Comparison of ENCODE assay signal across 33 cellular contexts in the genomic region with DNA sequence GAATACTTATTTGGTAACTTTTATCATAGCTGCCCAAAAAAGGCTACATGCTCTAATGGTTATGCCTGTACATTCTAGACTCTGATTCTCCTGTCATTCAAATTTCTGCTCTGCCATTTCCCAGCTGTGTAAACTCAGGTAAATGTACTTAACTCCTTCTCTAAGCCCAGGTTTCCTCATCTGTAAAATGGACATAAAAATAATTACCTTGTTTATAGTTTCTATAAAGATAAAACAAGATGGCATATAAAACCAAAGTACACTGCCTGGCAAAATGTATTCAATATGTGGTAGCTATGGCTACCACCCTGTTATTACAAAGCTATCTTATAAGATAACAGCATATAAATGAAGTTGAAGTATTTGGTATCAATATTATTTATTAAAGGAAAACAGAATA.
DNase-seq lines count a peak whose midpoint lies in the region; ATAC-seq, FAIRE-seq and TF ChIP-seq lines count a peak whose summit lies in the region.
"Had no signal": no experiment of that assay in that cellular context is flagged by ENCODE, and none has a peak within 500 bp of the region (broad histone marks: within the 10 kb centered on the region; RNA-seq: fewer than 3 reads in every experiment).

No MANE protein-coding gene starts in this region.

- ATAC-seq in left colon (peak; percentile 56), mucosa of descending colon (peak; percentile 69), HG02763 (IDR thresholded peaks at IDR 0.05; ENCODE audit: unreplicated experiment) (no peak)
- ATAC-seq: A549; CD8-positive, alpha-beta T cell had no signal

- H3K36me3 ChIP-seq in mucosa of descending colon (ENCODE audit: low read depth) (no peaks in the 10 kb centered on the region), small intestine (ENCODE audit: control insufficient read depth in 2 of 2, insufficient read depth in 2 of 2, low read length in 2 of 2) (no peaks in the 10 kb centered on the region), H7 (replicated peaks; ENCODE audit: control insufficient read depth, insufficient read depth, low read length) (no peaks in the 10 kb centered on the region)
- H3K36me3 ChIP-seq: BE2C; BLaER1; BLaER1 treated with 17β-estradiol and CSF1 and Interleukin-3, amounts not matched to agents 10 nM and 100 nM had no signal

- FAIRE-seq in small intestine (lab: Jason Lieb, UNC), result no peak
- FAIRE-seq: A204.1, A549, D721Med had no signal

- TF ChIP-seq CTCF in mucosa of descending colon (IDR thresholded peaks at IDR 0.05), result no peak

- H3K4me3 ChIP-seq in mucosa of descending colon (no peak overlapping the region), small intestine (ENCODE audit: low read depth in 1 of 2, low read length in 2 of 2) (no peak overlapping the region), H7 (ENCODE audit: insufficient read depth, low read depth, low read length) (no peak overlapping the region)
- H3K4me3 ChIP-seq: A549; BLaER1; BLaER1 treated with 17β-estradiol and CSF1 and Interleukin-3, amounts not matched to agents 10 nM and 100 nM had no signal

- intact Hi-C loops in left colon (cut with DNase I, micrococcal nuclease) (no loop called here), mucosa of descending colon (cut with DNase I, micrococcal nuclease) (no loop called here)

- no peak for DNase-seq in left colon
- DNase-seq in mucosa of descending colon, result no peak
- DNase-seq in small intestine, result peak; percentile 49
- no peak for DNase-seq in H7
- DNase-seq in glomerular visceral epithelial cell (ENCODE audit: extremely low spot score), result no peak
- DNase-seq: 8988T; ACHN; AML-193; BE2C; C1 segment of cervical spinal cord; Caco-2; Calu3; CD4-positive, alpha-beta memory T cell; CD4-positive, alpha-beta T cell; CD4-positive, CD25-positive, alpha-beta regulatory T cell; CD8-positive, alpha-beta memory T cell; CD8-positive, alpha-beta T cell; COR-L47; DMS 273 treated with DMSO at 0.1 percent for 48 hours; DMS153; DMS53; DMS79; DMS79 treated with DMSO at 0.1 percent for 48 hours; DND-41; EL had no signal

- H3K4me1 ChIP-seq in mucosa of descending colon (ENCODE audit: low read depth) (peaks cover 5% of the 10 kb centered on the region), small intestine (ENCODE audit: control insufficient read depth in 2 of 2, insufficient read depth in 1 of 2, low read depth in 1 of 2, low read length in 1 of 2) (no peaks in the 10 kb centered on the region)
- H3K4me1 ChIP-seq: A549, BE2C, BLaER1, Caco-2 had no signal

- H3K27ac ChIP-seq in small intestine (ENCODE audit: low read depth in 1 of 2, low read length in 1 of 2), result no peak overlapping the region
- H3K27ac ChIP-seq: 22Rv1; A549; BLaER1; BLaER1 treated with 17β-estradiol and CSF1 and Interleukin-3, amounts not matched to agents 10 nM and 100 nM; C4-2B had no signal

- no peaks in the 10 kb centered on the region for H3K27me3 ChIP-seq in small intestine (ENCODE audit: control insufficient read depth in 2 of 2, insufficient read depth in 2 of 2, low read length in 2 of 2)
- H3K27me3 ChIP-seq in H7 (ENCODE audit: control insufficient read depth, insufficient read depth, low read length), result no peaks in the 10 kb centered on the region
- H3K27me3 ChIP-seq: BLaER1; BLaER1 treated with 17β-estradiol and CSF1 and Interleukin-3, amounts not matched to agents 10 nM and 100 nM had no signal

- H3K9me3 ChIP-seq in mucosa of descending colon, result no peaks in the 10 kb centered on the region
- H3K9me3 ChIP-seq in small intestine (ENCODE audit: control insufficient read depth, low read depth), result no peaks in the 10 kb centered on the region
- H3K9me3 ChIP-seq: A549; BE2C; BLaER1; BLaER1 treated with 17β-estradiol and CSF1 and Interleukin-3, amounts not matched to agents 10 nM and 100 nM; Caco-2 had no signal
